Comparison of ENCODE assay signal across 1 cellular context in the genomic region with DNA sequence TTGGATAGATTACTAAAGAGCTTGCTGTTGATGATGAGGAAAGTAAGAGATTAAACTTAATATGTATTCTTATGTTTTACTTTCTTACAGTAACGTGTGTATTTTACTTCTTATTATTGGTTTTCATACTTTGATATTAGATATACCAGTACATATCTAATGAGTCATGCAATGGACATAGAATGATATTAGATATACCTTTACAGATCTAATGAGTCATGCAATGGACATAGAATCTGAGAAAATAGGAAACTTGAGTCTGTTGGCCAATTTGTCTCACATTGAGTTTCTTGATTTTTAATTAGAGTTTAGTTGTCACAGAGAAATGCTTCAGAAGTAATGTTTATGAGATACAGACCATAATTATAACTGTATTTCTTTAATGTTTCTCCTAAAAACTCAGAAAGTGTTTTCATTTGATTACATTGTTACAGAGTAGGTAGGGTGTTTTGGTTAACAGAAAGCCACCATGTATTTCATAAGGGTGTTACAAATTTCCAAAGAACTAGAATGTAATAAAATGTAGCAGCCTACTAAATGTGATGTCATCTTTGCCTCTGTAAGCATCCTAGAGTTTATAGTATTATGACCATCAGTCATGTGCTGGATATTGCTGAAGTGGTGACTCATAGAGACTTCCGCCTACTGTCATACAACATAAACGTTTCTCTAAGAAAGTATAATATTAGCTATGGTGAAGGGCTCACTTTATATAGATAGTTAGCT.
TF ChIP-seq lines count a peak whose summit lies in the region.

No MANE protein-coding gene starts in this region.

TF ChIP-seq in HEK293, 187 proteins besides CTCF, POLR2A, EP300 and RAD21 (continued from another document):
- TF ChIP-seq, protein P1, sequence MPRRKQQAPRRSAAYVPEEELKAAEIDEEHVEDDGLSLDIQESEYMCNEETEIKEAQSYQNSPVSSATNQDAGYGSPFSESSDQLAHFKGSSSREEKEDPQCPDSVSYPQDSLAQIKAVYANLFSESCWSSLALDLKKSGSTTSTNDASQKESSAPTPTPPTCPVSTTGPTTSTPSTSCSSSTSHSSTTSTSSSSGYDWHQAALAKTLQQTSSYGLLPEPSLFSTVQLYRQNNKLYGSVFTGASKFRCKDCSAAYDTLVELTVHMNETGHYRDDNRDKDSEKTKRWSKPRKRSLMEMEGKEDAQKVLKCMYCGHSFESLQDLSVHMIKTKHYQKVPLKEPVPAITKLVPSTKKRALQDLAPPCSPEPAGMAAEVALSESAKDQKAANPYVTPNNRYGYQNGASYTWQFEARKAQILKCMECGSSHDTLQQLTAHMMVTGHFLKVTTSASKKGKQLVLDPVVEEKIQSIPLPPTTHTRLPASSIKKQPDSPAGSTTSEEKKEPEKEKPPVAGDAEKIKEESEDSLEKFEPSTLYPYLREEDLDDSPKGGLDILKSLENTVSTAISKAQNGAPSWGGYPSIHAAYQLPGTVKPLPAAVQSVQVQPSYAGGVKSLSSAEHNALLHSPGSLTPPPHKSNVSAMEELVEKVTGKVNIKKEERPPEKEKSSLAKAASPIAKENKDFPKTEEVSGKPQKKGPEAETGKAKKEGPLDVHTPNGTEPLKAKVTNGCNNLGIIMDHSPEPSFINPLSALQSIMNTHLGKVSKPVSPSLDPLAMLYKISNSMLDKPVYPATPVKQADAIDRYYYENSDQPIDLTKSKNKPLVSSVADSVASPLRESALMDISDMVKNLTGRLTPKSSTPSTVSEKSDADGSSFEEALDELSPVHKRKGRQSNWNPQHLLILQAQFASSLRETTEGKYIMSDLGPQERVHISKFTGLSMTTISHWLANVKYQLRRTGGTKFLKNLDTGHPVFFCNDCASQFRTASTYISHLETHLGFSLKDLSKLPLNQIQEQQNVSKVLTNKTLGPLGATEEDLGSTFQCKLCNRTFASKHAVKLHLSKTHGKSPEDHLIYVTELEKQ (tag by site-specific recombination; IDR thresholded peaks at IDR 0.05; ENCODE audit: borderline replicate concordance): peak; percentile 78
- peak; percentile 71; the same call in 1 of the 2 replicates for TF ChIP-seq ZNF24 (tag by site-specific recombination; IDR thresholded peaks at IDR 0.05)
- TF ChIP-seq, protein P2, sequence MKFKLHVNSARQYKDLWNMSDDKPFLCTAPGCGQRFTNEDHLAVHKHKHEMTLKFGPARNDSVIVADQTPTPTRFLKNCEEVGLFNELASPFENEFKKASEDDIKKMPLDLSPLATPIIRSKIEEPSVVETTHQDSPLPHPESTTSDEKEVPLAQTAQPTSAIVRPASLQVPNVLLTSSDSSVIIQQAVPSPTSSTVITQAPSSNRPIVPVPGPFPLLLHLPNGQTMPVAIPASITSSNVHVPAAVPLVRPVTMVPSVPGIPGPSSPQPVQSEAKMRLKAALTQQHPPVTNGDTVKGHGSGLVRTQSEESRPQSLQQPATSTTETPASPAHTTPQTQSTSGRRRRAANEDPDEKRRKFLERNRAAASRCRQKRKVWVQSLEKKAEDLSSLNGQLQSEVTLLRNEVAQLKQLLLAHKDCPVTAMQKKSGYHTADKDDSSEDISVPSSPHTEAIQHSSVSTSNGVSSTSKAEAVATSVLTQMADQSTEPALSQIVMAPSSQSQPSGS (tag by site-specific recombination; IDR thresholded peaks at IDR 0.05; ENCODE audit: low read depth): peak; percentile 97
- peak; percentile 26 for TF ChIP-seq SETDB1 (IDR thresholded peaks at IDR 0.05; ENCODE audit: insufficient read length, low read length)
- 0 out of 2 replicates have a peak, but pooled peaks have one; percentile 36 for TF ChIP-seq KLF8 (tag by site-specific recombination; IDR thresholded peaks at IDR 0.05)
- peak; percentile 90 for TF ChIP-seq ZEB2 (tag by site-specific recombination; IDR thresholded peaks at IDR 0.05)
- TF ChIP-seq ZNF335 (tag by site-specific recombination; conservative IDR thresholded peaks at IDR 0.05): peak; percentile 69
- TF ChIP-seq, protein P3, sequence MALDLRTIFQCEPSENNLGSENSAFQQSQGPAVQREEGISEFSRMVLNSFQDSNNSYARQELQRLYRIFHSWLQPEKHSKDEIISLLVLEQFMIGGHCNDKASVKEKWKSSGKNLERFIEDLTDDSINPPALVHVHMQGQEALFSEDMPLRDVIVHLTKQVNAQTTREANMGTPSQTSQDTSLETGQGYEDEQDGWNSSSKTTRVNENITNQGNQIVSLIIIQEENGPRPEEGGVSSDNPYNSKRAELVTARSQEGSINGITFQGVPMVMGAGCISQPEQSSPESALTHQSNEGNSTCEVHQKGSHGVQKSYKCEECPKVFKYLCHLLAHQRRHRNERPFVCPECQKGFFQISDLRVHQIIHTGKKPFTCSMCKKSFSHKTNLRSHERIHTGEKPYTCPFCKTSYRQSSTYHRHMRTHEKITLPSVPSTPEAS (tag by site-specific recombination; IDR thresholded peaks at IDR 0.05): 0 out of 2 replicates have a peak, but pooled peaks have one; percentile 8
- 0 out of 2 replicates have a peak, but pooled peaks have one; percentile 34 for TF ChIP-seq ZNF76 (tag by site-specific recombination; IDR thresholded peaks at IDR 0.05; ENCODE audit: borderline replicate concordance, low read depth)
- no peak for TF ChIP-seq KLF16 (tag by site-specific recombination; IDR thresholded peaks at IDR 0.05)
- TF ChIP-seq SP2 (tag by site-specific recombination; IDR thresholded peaks at IDR 0.05): 0 out of 2 replicates have a peak, but pooled peaks have one; percentile 15
- 0 out of 2 replicates have a peak, but pooled peaks have one; percentile 37 for TF ChIP-seq ZFP69B (tag by site-specific recombination; IDR thresholded peaks at IDR 0.05)
- peak; percentile 85 for TF ChIP-seq ZNF184 (tag by site-specific recombination; IDR thresholded peaks at IDR 0.05)
- TF ChIP-seq, protein P4, sequence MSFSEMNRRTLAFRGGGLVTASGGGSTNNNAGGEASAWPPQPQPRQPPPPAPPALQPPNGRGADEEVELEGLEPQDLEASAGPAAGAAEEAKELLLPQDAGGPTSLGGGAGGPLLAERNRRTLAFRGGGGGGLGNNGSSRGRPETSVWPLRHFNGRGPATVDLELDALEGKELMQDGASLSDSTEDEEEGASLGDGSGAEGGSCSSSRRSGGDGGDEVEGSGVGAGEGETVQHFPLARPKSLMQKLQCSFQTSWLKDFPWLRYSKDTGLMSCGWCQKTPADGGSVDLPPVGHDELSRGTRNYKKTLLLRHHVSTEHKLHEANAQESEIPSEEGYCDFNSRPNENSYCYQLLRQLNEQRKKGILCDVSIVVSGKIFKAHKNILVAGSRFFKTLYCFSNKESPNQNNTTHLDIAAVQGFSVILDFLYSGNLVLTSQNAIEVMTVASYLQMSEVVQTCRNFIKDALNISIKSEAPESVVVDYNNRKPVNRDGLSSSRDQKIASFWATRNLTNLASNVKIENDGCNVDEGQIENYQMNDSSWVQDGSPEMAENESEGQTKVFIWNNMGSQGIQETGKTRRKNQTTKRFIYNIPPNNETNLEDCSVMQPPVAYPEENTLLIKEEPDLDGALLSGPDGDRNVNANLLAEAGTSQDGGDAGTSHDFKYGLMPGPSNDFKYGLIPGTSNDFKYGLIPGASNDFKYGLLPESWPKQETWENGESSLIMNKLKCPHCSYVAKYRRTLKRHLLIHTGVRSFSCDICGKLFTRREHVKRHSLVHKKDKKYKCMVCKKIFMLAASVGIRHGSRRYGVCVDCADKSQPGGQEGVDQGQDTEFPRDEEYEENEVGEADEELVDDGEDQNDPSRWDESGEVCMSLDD (tag by site-specific recombination; IDR thresholded peaks at IDR 0.05): no peak
- TF ChIP-seq, protein P5, sequence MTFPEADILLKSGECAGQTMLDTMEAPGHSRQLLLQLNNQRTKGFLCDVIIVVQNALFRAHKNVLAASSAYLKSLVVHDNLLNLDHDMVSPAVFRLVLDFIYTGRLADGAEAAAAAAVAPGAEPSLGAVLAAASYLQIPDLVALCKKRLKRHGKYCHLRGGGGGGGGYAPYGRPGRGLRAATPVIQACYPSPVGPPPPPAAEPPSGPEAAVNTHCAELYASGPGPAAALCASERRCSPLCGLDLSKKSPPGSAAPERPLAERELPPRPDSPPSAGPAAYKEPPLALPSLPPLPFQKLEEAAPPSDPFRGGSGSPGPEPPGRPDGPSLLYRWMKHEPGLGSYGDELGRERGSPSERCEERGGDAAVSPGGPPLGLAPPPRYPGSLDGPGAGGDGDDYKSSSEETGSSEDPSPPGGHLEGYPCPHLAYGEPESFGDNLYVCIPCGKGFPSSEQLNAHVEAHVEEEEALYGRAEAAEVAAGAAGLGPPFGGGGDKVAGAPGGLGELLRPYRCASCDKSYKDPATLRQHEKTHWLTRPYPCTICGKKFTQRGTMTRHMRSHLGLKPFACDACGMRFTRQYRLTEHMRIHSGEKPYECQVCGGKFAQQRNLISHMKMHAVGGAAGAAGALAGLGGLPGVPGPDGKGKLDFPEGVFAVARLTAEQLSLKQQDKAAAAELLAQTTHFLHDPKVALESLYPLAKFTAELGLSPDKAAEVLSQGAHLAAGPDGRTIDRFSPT (tag by site-specific recombination; IDR thresholded peaks at IDR 0.05): 0 out of 2 replicates have a peak, but pooled peaks have one; percentile 44
- peak; percentile 97 for TF ChIP-seq ZNF629 (tag by site-specific recombination; IDR thresholded peaks at IDR 0.05)
- TF ChIP-seq, protein P6, sequence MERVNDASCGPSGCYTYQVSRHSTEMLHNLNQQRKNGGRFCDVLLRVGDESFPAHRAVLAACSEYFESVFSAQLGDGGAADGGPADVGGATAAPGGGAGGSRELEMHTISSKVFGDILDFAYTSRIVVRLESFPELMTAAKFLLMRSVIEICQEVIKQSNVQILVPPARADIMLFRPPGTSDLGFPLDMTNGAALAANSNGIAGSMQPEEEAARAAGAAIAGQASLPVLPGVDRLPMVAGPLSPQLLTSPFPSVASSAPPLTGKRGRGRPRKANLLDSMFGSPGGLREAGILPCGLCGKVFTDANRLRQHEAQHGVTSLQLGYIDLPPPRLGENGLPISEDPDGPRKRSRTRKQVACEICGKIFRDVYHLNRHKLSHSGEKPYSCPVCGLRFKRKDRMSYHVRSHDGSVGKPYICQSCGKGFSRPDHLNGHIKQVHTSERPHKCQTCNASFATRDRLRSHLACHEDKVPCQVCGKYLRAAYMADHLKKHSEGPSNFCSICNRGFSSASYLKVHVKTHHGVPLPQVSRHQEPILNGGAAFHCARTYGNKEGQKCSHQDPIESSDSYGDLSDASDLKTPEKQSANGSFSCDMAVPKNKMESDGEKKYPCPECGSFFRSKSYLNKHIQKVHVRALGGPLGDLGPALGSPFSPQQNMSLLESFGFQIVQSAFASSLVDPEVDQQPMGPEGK (tag by site-specific recombination; IDR thresholded peaks at IDR 0.05): 0 out of 2 replicates have a peak, but pooled peaks have one; percentile 31
- TF ChIP-seq OSR2 (tag by site-specific recombination; IDR thresholded peaks at IDR 0.05): peak; percentile 83
- TF ChIP-seq, protein P7, sequence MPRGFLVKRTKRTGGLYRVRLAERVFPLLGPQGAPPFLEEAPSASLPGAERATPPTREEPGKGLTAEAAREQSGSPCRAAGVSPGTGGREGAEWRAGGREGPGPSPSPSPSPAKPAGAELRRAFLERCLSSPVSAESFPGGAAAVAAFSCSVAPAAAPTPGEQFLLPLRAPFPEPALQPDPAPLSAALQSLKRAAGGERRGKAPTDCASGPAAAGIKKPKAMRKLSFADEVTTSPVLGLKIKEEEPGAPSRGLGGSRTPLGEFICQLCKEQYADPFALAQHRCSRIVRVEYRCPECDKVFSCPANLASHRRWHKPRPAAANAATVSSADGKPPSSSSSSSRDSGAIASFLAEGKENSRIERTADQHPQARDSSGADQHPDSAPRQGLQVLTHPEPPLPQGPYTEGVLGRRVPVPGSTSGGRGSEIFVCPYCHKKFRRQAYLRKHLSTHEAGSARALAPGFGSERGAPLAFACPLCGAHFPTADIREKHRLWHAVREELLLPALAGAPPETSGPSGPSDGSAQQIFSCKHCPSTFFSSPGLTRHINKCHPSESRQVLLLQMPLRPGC (tag by site-specific recombination; IDR thresholded peaks at IDR 0.05): peak; percentile 77
- TF ChIP-seq IKZF3 (tag by site-specific recombination; IDR thresholded peaks at IDR 0.05): peak; percentile 61
- TF ChIP-seq ZNF660 (tag by site-specific recombination; IDR thresholded peaks at IDR 0.05): peak; percentile 89
- TF ChIP-seq ZBTB21 (tag by site-specific recombination; IDR thresholded peaks at IDR 0.05): peak; percentile 88
- TF ChIP-seq ZXDB (tag by site-specific recombination; IDR thresholded peaks at IDR 0.05): no peak
- no peak for TF ChIP-seq YY2 (tag by site-specific recombination; IDR thresholded peaks at IDR 0.05)
- peak; percentile 55 for TF ChIP-seq ZBTB17 (tag by site-specific recombination; IDR thresholded peaks at IDR 0.05)
- TF ChIP-seq ZNF558 (tag by site-specific recombination; IDR thresholded peaks at IDR 0.05): peak; percentile 74
- TF ChIP-seq, protein P8, sequence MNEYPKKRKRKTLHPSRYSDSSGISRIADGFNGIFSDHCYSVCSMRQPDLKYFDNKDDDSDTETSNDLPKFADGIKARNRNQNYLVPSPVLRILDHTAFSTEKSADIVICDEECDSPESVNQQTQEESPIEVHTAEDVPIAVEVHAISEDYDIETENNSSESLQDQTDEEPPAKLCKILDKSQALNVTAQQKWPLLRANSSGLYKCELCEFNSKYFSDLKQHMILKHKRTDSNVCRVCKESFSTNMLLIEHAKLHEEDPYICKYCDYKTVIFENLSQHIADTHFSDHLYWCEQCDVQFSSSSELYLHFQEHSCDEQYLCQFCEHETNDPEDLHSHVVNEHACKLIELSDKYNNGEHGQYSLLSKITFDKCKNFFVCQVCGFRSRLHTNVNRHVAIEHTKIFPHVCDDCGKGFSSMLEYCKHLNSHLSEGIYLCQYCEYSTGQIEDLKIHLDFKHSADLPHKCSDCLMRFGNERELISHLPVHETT (tag by site-specific recombination; IDR thresholded peaks at IDR 0.05): peak; percentile 51; the same call in 1 of the 2 replicates
- no peak for TF ChIP-seq ZNF510 (tag by site-specific recombination; IDR thresholded peaks at IDR 0.05; ENCODE audit: insufficient replicate concordance)
- TF ChIP-seq, protein P9, sequence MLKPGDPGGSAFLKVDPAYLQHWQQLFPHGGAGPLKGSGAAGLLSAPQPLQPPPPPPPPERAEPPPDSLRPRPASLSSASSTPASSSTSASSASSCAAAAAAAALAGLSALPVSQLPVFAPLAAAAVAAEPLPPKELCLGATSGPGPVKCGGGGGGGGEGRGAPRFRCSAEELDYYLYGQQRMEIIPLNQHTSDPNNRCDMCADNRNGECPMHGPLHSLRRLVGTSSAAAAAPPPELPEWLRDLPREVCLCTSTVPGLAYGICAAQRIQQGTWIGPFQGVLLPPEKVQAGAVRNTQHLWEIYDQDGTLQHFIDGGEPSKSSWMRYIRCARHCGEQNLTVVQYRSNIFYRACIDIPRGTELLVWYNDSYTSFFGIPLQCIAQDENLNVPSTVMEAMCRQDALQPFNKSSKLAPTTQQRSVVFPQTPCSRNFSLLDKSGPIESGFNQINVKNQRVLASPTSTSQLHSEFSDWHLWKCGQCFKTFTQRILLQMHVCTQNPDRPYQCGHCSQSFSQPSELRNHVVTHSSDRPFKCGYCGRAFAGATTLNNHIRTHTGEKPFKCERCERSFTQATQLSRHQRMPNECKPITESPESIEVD (tag by site-specific recombination; IDR thresholded peaks at IDR 0.05): peak; percentile 93
- TF ChIP-seq ZFP41 (tag by site-specific recombination; IDR thresholded peaks at IDR 0.05; ENCODE audit: borderline replicate concordance): no peak
- peak; percentile 94 for TF ChIP-seq SP7 (tag by site-specific recombination; IDR thresholded peaks at IDR 0.05)
- no peak for TF ChIP-seq ZNF266 (tag by site-specific recombination; IDR thresholded peaks at IDR 0.05; ENCODE audit: low read depth)
- peak; percentile 26; the same call in 1 of the 2 replicates for TF ChIP-seq ZSCAN30 (tag by site-specific recombination; IDR thresholded peaks at IDR 0.05)
- no peak for TF ChIP-seq ZNF133 (tag by site-specific recombination; IDR thresholded peaks at IDR 0.05)
- TF ChIP-seq ZNF843 (tag by site-specific recombination; IDR thresholded peaks at IDR 0.05): peak; percentile 57; the same call in 1 of the 2 replicates
- TF ChIP-seq KLF10 (tag by site-specific recombination; IDR thresholded peaks at IDR 0.05): peak; percentile 55; the same call in 1 of the 2 replicates
TF ChIP-seq in HEK293: peak in this region for 30.
